In the genomic region with DNA sequence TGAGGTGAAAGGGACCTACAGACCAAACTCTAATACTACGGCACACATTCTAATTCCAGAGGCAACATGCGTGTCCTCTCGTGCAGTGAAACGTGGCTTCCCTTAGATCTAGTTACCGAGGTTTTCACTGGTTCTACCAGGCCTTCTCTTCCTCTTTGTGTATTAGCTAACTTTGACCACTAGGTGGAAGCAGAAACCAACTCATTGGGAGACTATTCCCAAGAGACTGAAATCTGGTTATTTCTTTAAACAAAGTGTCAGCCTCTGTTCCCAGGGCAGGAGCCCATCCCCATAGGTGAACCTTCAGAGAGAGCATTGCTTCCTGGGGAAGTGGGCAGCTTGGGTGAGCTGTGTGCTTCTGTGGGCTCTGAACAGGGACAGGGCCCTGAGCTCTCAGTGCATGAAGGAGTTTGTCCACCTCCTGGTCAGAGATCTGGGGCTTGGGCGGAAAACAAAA, we compare ENCODE assay signal across 7 cellular contexts. TPM values are rescaled to one million over a fixed set of nuclear protein-coding genes. Genes with fewer than 3 reads are reported as not detected.
A peak's percentile ranks its signal among the peaks of the same experiment; 100 is the strongest.
DNase-seq lines count a peak whose midpoint lies in the region; ATAC-seq and TF ChIP-seq lines count a peak whose summit lies in the region.

No MANE protein-coding gene starts in this region.

- H3K36me3 ChIP-seq in HCT116 (ENCODE audit: control insufficient read depth in 1 of 2, insufficient read depth in 2 of 2, low read length in 2 of 2) (no peaks in the 10 kb centered on the region), WERI-Rb-1 (no peaks in the 10 kb centered on the region), neuronal stem cell (replicated peaks in 1 of 2; ENCODE audit: control insufficient read depth in 2 of 2, insufficient read depth in 2 of 2, low read length in 2 of 2) (no peaks in the 10 kb centered on the region)

- no peak overlapping the region for H3K18ac ChIP-seq in neuronal stem cell (ENCODE audit: low read length)

- H3K14ac ChIP-seq in neuronal stem cell (ENCODE audit: low read length): no peak overlapping the region

- RAD21 ChIA-PET in HCT116 (lab: Charles Lee; ENCODE audit: low non-redundant PET in 1 of 2, low total read pairs in 2 of 2, uncharacterized antibody in 2 of 2, unreplicated experiment in 2 of 2): interaction anchor here (0.6 to 1.0 kb wide), 3 partner anchors 58 to 920 kb away, joined by 3 to 4 read pairs (median 3); no protein-coding TSS in a partner anchor

- H3K4me2 ChIP-seq in HCT116 (ENCODE audit: low read length) (peak overlapping the region; percentile 40; the same call in 1 of the 2 replicates), neuronal stem cell (ENCODE audit: insufficient read depth, low read length, poor library complexity, severe bottlenecking) (no peak overlapping the region)

- H3K27me3 ChIP-seq in HCT116 (ENCODE audit: insufficient read depth, low read length): 0 out of 2 replicates have a peak, but pooled peaks cover 1% of the 10 kb centered on the region
- H3K27me3 ChIP-seq in WERI-Rb-1 (ENCODE audit: insufficient read depth, low read depth, severe bottlenecking): no peaks in the 10 kb centered on the region
- no peaks in the 10 kb centered on the region for H3K27me3 ChIP-seq in neuronal stem cell (ENCODE audit: control insufficient read depth in 3 of 3, insufficient read depth in 3 of 3, low read depth in 1 of 3, low read length in 3 of 3)

- H2BK120ac ChIP-seq in neuronal stem cell (ENCODE audit: low read depth, low read length): no peak overlapping the region

- no peaks in the 10 kb centered on the region for H4K20me1 ChIP-seq in HCT116 (ENCODE audit: insufficient read depth)

- WGBS in neuronal stem cell (ENCODE audit: extremely low coverage in 2 of 2, insufficient read length in 2 of 2, insufficient replicate concordance in 1 of 2), 2 donors: no CpG with 5 or more reads among the region's 6 CpGs

- H3K9me3 ChIP-seq in HCT116 (ENCODE audit: control insufficient read depth in 1 of 2, insufficient read depth in 1 of 2, low read depth in 1 of 2, low read length in 2 of 2): no peaks in the 10 kb centered on the region
- H3K9me3 ChIP-seq in WERI-Rb-1 (ENCODE audit: severe bottlenecking): no peaks in the 10 kb centered on the region
- H3K9me3 ChIP-seq in neuronal stem cell (replicated peaks in 1 of 2; ENCODE audit: control insufficient read depth in 2 of 2, insufficient read depth in 1 of 2, low read depth in 1 of 2, low read length in 2 of 2): no peaks in the 10 kb centered on the region

- H3K23ac ChIP-seq in neuronal stem cell (ENCODE audit: low read depth, low read length, poor library complexity): no peak overlapping the region

- no peaks in the 10 kb centered on the region for H3K9me2 ChIP-seq in HCT116 (ENCODE audit: insufficient read depth)

- no peak overlapping the region for H2BK12ac ChIP-seq in neuronal stem cell (ENCODE audit: low read length)

- no peak overlapping the region for H2BK5ac ChIP-seq in neuronal stem cell (ENCODE audit: low read length)

- peaks cover 6 to 21% of the 10 kb centered on the region in 2 experiments for H3K4me1 ChIP-seq in HCT116 (ENCODE audit: control insufficient read depth in 1 of 2, insufficient read depth in 2 of 2, low read length in 2 of 2)
- H3K4me1 ChIP-seq in neuronal stem cell (ENCODE audit: control insufficient read depth in 2 of 2, insufficient read depth in 1 of 2, low read depth in 1 of 2, low read length in 2 of 2): peaks cover 0 to 2% of the 10 kb centered on the region in 2 donors

- TF ChIP-seq POLR2A in HCT116 (IDR thresholded peaks at IDR 0.05; ENCODE audit: borderline replicate concordance, extremely low read depth, insufficient read depth, insufficient read length): no peak

- H3K27ac ChIP-seq in HCT116 (ENCODE audit: low read depth, low read length) (no peak overlapping the region), WERI-Rb-1 (peak overlapping the region; percentile 50), neuronal stem cell (replicated peaks; ENCODE audit: low read length) (no peak overlapping the region)

- intact Hi-C loops in HCT116 (cut with micrococcal nuclease): loop anchor here (1.0 to 5.0 kb wide), 4 partner anchors 35 to 693 kb away; no protein-coding TSS in a partner anchor

- POLR2A ChIA-PET in HCT116 (lab: Charles Lee): no interaction called here

- H4K91ac ChIP-seq in neuronal stem cell (ENCODE audit: low read depth, low read length, poor library complexity): no peak overlapping the region

- BruUV-seq in HCT116 (replicated peaks; lab: Mats Ljungman, UMichigan): no TSS peak

- no peaks in the 10 kb centered on the region for H3K79me2 ChIP-seq in HCT116 (ENCODE audit: insufficient read depth, low read length)

- no peak overlapping the region for H4K8ac ChIP-seq in neuronal stem cell (ENCODE audit: low read depth, low read length)

- H3K79me1 ChIP-seq in neuronal stem cell (ENCODE audit: low read depth, low read length): no peaks in the 10 kb centered on the region

- peak; percentile 44 for DNase-seq in GDM1 (lab: John Stamatoyannopoulos, UW)
- DNase-seq in HCT116 (ENCODE audit: low read depth, low spot score): peak; percentile 81
- DNase-seq in NCI-H2171 (lab: John Stamatoyannopoulos, UW): peak; percentile 61
- DNase-seq in WERI-Rb-1: peak; percentile 57
- DNase-seq in foreskin fibroblast: peak in 1 of 2 donors; percentile 76
- peak; percentile 78 for DNase-seq in neuronal stem cell (ENCODE audit: low spot score)

- ATAC-seq in HCT116 (peak; percentile 80), HG03565 (IDR thresholded peaks at IDR 0.05; ENCODE audit: unreplicated experiment) (no peak)

- H2AFZ ChIP-seq in HCT116 (ENCODE audit: low read depth, low read length, poor library complexity, severe bottlenecking): peak overlapping the region; percentile 97
- peak overlapping the region; percentile 8 for H2AFZ ChIP-seq in neuronal stem cell (ENCODE audit: low read length)

- H3K4me3 ChIP-seq in HCT116 (replicated peaks in 1 of 2; ENCODE audit: low read depth in 1 of 2, low read length in 2 of 2) (no peak overlapping the region), WERI-Rb-1 (ENCODE audit: low read depth, low read length) (no peak overlapping the region), foreskin fibroblast (ENCODE audit: low read depth in 1 of 2, low read length in 2 of 2) (no peak overlapping the region), neuronal stem cell (ENCODE audit: low read length in 2 of 2) (no peak overlapping the region)

- peak; percentile 88 for TF ChIP-seq RAD21 in HCT116 (IDR thresholded peaks at IDR 0.05; ENCODE audit: low read depth)

- CTCF ChIA-PET in HCT116 (lab: Charles Lee): interaction anchor here (0.6 to 3.2 kb wide), 12 partner anchors 10 to 704 kb away, joined by 3 to 25 read pairs (median 4); no protein-coding TSS in a partner anchor

- no peak overlapping the region for H2AK5ac ChIP-seq in neuronal stem cell (ENCODE audit: low read depth, low read length)

- H3K9ac ChIP-seq in HCT116 (ENCODE audit: low read length) (no peak overlapping the region), neuronal stem cell (ENCODE audit: low read depth, low read length, poor library complexity) (no peak overlapping the region)

- TF ChIP-seq CTCF in HCT116 (IDR thresholded peaks at IDR 0.05 in 2 of 3, conservative IDR thresholded peaks at IDR 0.05 in 1 of 3; ENCODE audit: borderline replicate concordance in 1 of 3, insufficient read depth in 1 of 3, low read depth in 2 of 3, low read length in 2 of 3): peak; percentile 78 to 86 (median 80)
- TF ChIP-seq CTCF in WERI-Rb-1 (IDR thresholded peaks at IDR 0.05; ENCODE audit: low read depth, low read length): peak; percentile 58; the same call in 1 of the 2 replicates
- peak; percentile 76 for TF ChIP-seq CTCF in foreskin fibroblast (IDR thresholded peaks at IDR 0.05; ENCODE audit: low read depth, low read length)

- H2BK15ac ChIP-seq in neuronal stem cell (ENCODE audit: low read length): peak overlapping the region; percentile 1

- H3K4ac ChIP-seq in neuronal stem cell (ENCODE audit: low read length): no peak overlapping the region

TF ChIP-seq in HCT116, 20 proteins besides CTCF, POLR2A, EP300 and RAD21:
- TF ChIP-seq, protein P1, sequence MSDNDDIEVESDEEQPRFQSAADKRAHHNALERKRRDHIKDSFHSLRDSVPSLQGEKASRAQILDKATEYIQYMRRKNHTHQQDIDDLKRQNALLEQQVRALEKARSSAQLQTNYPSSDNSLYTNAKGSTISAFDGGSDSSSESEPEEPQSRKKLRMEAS (IDR thresholded peaks at IDR 0.05): peak; percentile 39; the same call in 1 of the 2 replicates
- peak; percentile 37; the same call in 1 of the 2 replicates for TF ChIP-seq CBX3 (IDR thresholded peaks at IDR 0.05; ENCODE audit: low read depth)
- no peak for TF ChIP-seq ZFX (IDR thresholded peaks at IDR 0.05)
TF ChIP-seq in HCT116: peak in this region for 2.

RNA-seq across cellular contexts. Expression of gene RCVRN, which starts 19.7 kb away (rescaled TPM):
- not detected for total RNA-seq in HCT116 (2021; ENCODE audit: unreplicated experiment)
- not detected in 2 replicates for polyA plus RNA-seq in HCT116 (2012)
- 0.10 TPM for polyA plus RNA-seq in neuronal stem cell (2013, experiment 1 of 2)
- 0.10 TPM for polyA plus RNA-seq in neuronal stem cell (2013, experiment 2 of 2)
